Comparison of ENCODE assay signal across 7 cellular contexts in the genomic region with DNA sequence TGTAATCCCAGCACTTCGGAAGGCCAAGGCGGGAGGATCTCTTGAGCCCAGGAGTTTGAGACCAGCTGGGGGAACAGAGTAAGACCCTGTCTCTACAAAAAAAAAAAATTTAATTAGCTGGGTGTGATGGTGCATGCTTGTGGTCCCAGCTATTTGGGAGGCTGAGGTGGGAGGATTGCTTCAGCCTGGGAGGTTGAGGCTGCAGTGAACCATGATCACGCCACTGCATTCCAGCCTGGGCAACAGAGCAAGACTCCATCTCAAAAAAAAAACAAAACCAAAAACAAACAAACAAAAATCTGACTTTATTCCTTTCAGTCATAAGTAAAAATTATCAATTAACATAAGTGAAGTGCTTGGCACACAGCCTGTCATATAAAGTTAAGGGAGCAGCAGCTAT. TPM values are rescaled to one million over a fixed set of nuclear protein-coding genes. Genes with fewer than 3 reads are reported as not detected.
DNase-seq lines count a peak whose midpoint lies in the region; ATAC-seq, FAIRE-seq and TF ChIP-seq lines count a peak whose summit lies in the region.
"Not testable (repeated sequence)": the region's sequence is repeated elsewhere in the genome, so short reads cannot be mapped to it uniquely, and the experiment has no call there.

No MANE protein-coding gene starts in this region.

- not testable (repeated sequence) for H3K27me3 ChIP-seq in DOHH2 (ENCODE audit: control insufficient read depth, low read length); ascending aorta; esophagus muscularis mucosa; keratinocyte (ENCODE audit: control insufficient read depth, extremely low read depth, insufficient read depth, low read length); neuronal stem cell (ENCODE audit: control insufficient read depth in 3 of 3, insufficient read depth in 3 of 3, low read depth in 1 of 3, low read length in 3 of 3); tibial artery

- H3K27ac ChIP-seq in DOHH2 (ENCODE audit: low read depth, low read length): peak overlapping the region; percentile 76; the same call in 1 of the 2 replicates
- H3K27ac ChIP-seq in ascending aorta: peak overlapping the region; percentile 79 to 83
- H3K27ac ChIP-seq in esophagus muscularis mucosa (replicated peaks in 1 of 4): peak overlapping the region; percentile 84 to 87 (median 86)
- peak overlapping the region; percentile 70 for H3K27ac ChIP-seq in keratinocyte (ENCODE audit: control insufficient read depth, insufficient read depth, low read length)
- H3K27ac ChIP-seq in neuronal stem cell (replicated peaks; ENCODE audit: low read length): not testable (repeated sequence)
- peak overlapping the region; percentile 73 to 76 for H3K27ac ChIP-seq in tibial artery

- H3K18ac ChIP-seq in neuronal stem cell (ENCODE audit: low read length): not testable (repeated sequence)

- not testable (repeated sequence) for ATAC-seq in stimulated activated memory B cell treated with anti-CD40 and anti-IgM and Interleukin-4, amounts not matched to agents 10 μg/mL and 1 μg/mL and 100 μg/mL, for 72 hours

- intact Hi-C loops in ascending aorta (cut with DNase I); esophagus muscularis mucosa (cut with DNase I); tibial artery (cut with DNase I; ENCODE audit: low total_unique reads): not testable (repeated sequence)

- not testable (repeated sequence) for H3K4me3 Mint-ChIP-seq in stimulated activated memory B cell treated with anti-CD40 and anti-IgM and Interleukin-4, amounts not matched to agents 10 μg/mL and 1 μg/mL and 100 μg/mL, for 72 hours

- H2AK5ac ChIP-seq in neuronal stem cell (ENCODE audit: low read depth, low read length): not testable (repeated sequence)

- peak overlapping the region; percentile 95 for H3K27ac Mint-ChIP-seq in stimulated activated memory B cell treated with anti-CD40 and anti-IgM and Interleukin-4, amounts not matched to agents 10 μg/mL and 1 μg/mL and 100 μg/mL, for 72 hours

- peak overlapping the region; percentile 67 for H2BK120ac ChIP-seq in neuronal stem cell (ENCODE audit: low read depth, low read length)

- TF ChIP-seq CTCF in DOHH2 (IDR thresholded peaks at IDR 0.05; ENCODE audit: low read depth, low read length, poor library complexity, severe bottlenecking); ascending aorta (IDR thresholded peaks at IDR 0.05); esophagus muscularis mucosa (IDR thresholded peaks at IDR 0.05); keratinocyte (optimal IDR thresholded peaks at IDR 0.05 in 1 of 3, IDR thresholded peaks at IDR 0.05 in 1 of 3, conservative IDR thresholded peaks at IDR 0.05 in 1 of 3; ENCODE audit: extremely low read depth in 1 of 3, insufficient read depth in 2 of 3, low read length in 3 of 3); tibial artery (IDR thresholded peaks at IDR 0.05): not testable (repeated sequence)

- not testable (repeated sequence) for TF ChIP-seq POLR2A in esophagus muscularis mucosa (IDR thresholded peaks at IDR 0.05; ENCODE audit: low read depth)

- not testable (repeated sequence) for H2BK15ac ChIP-seq in neuronal stem cell (ENCODE audit: low read length)

- H3K4ac ChIP-seq in neuronal stem cell (ENCODE audit: low read length): not testable (repeated sequence)

- WGBS in esophagus muscularis mucosa: 91% methylated on average over 3 of the region's 3 CpGs
- WGBS in neuronal stem cell (ENCODE audit: extremely low coverage in 2 of 2, insufficient read length in 2 of 2, insufficient replicate concordance in 1 of 2), 2 donors: no CpG with 5 or more reads among the region's 3 CpGs

- H3K36me3 Mint-ChIP-seq in stimulated activated memory B cell treated with anti-CD40 and anti-IgM and Interleukin-4, amounts not matched to agents 10 μg/mL and 1 μg/mL and 100 μg/mL, for 72 hours: peaks cover 29% of the 10 kb centered on the region

- not testable (repeated sequence) for H3K23ac ChIP-seq in neuronal stem cell (ENCODE audit: low read depth, low read length, poor library complexity)

- not testable (repeated sequence) for H2AFZ ChIP-seq in keratinocyte (ENCODE audit: control insufficient read depth, low read length); neuronal stem cell (ENCODE audit: low read length)

- not testable (repeated sequence) for H3K9me3 ChIP-seq in DOHH2 (ENCODE audit: control insufficient read depth, insufficient read depth, low read length); ascending aorta; esophagus muscularis mucosa; keratinocyte (ENCODE audit: control insufficient read depth, low read depth, low read length); neuronal stem cell (replicated peaks in 1 of 2; ENCODE audit: control insufficient read depth in 2 of 2, insufficient read depth in 1 of 2, low read depth in 1 of 2, low read length in 2 of 2); tibial artery

- not testable (repeated sequence) for H3K4me2 ChIP-seq in DOHH2 (ENCODE audit: low read length); keratinocyte (ENCODE audit: control insufficient read depth, extremely low read depth, insufficient read depth, low read depth, low read length); neuronal stem cell (ENCODE audit: insufficient read depth, low read length, poor library complexity, severe bottlenecking)

- not testable (repeated sequence) for H4K91ac ChIP-seq in neuronal stem cell (ENCODE audit: low read depth, low read length, poor library complexity)

- not testable (repeated sequence) for H3K4me3 ChIP-seq in DOHH2 (ENCODE audit: low read length); ascending aorta; esophagus muscularis mucosa; keratinocyte (ENCODE audit: control insufficient read depth in 2 of 3, extremely low read depth in 1 of 3, insufficient read depth in 2 of 3, low read depth in 1 of 3, low read length in 3 of 3); neuronal stem cell (ENCODE audit: low read length in 2 of 2); tibial artery

- not testable (repeated sequence) for H2BK12ac ChIP-seq in neuronal stem cell (ENCODE audit: low read length)

- not testable (repeated sequence) for FAIRE-seq in keratinocyte (lab: Jason Lieb, UNC)

- peaks cover 16% of the 10 kb centered on the region for H3F3A ChIP-seq in DOHH2 (ENCODE audit: control insufficient read depth, insufficient read depth)

- H4K20me1 ChIP-seq in DOHH2 (ENCODE audit: control insufficient read depth, insufficient read depth, low read depth, low read length); keratinocyte (ENCODE audit: control insufficient read depth, extremely low read depth, insufficient read depth, low read length): not testable (repeated sequence)

- not testable (repeated sequence) for H3K79me2 ChIP-seq in DOHH2 (ENCODE audit: control insufficient read depth, low read length); keratinocyte (ENCODE audit: control insufficient read depth, insufficient read depth, low read length)

- not testable (repeated sequence) for H3K79me1 ChIP-seq in neuronal stem cell (ENCODE audit: low read depth, low read length)

- not testable (repeated sequence) for H3K14ac ChIP-seq in neuronal stem cell (ENCODE audit: low read length)

- H3K9ac ChIP-seq in keratinocyte (ENCODE audit: control insufficient read depth, extremely low read depth, insufficient read depth, low read length); neuronal stem cell (ENCODE audit: low read depth, low read length, poor library complexity): not testable (repeated sequence)

- peaks cover 50% of the 10 kb centered on the region for H3K4me1 ChIP-seq in DOHH2 (ENCODE audit: control insufficient read depth, low read length)
- H3K4me1 ChIP-seq in ascending aorta: peaks cover 3 to 37% of the 10 kb centered on the region in 2 donors
- peaks cover 26 to 38% (median 33%) of the 10 kb centered on the region in 4 donors for H3K4me1 ChIP-seq in esophagus muscularis mucosa
- H3K4me1 ChIP-seq in keratinocyte (ENCODE audit: control insufficient read depth, extremely low read depth, insufficient read depth, low read length): peaks cover 14% of the 10 kb centered on the region
- H3K4me1 ChIP-seq in neuronal stem cell (ENCODE audit: control insufficient read depth in 2 of 2, insufficient read depth in 1 of 2, low read depth in 1 of 2, low read length in 2 of 2): not testable (repeated sequence)
- H3K4me1 ChIP-seq in tibial artery: peaks cover 0 to 41% (median 33%) of the 10 kb centered on the region in 4 donors

- DNase-seq in ascending aorta (ENCODE audit: low spot score in 2 of 2); esophagus muscularis mucosa (ENCODE audit: extremely low spot score); keratinocyte (ENCODE audit: low read depth, low spot score); neuronal stem cell (ENCODE audit: low spot score); tibial artery: not testable (repeated sequence)

- not testable (repeated sequence) for H3K9me3 Mint-ChIP-seq in stimulated activated memory B cell treated with anti-CD40 and anti-IgM and Interleukin-4, amounts not matched to agents 10 μg/mL and 1 μg/mL and 100 μg/mL, for 72 hours

- peaks cover 39% of the 10 kb centered on the region for H3K4me1 Mint-ChIP-seq in stimulated activated memory B cell treated with anti-CD40 and anti-IgM and Interleukin-4, amounts not matched to agents 10 μg/mL and 1 μg/mL and 100 μg/mL, for 72 hours

- H2BK5ac ChIP-seq in neuronal stem cell (ENCODE audit: low read length): not testable (repeated sequence)

- dilution Hi-C loops in keratinocyte (cut with MboI; ENCODE audit: extremely low pct_ligation_motif_present, low sequenced_read_pairs): not testable (repeated sequence)

- not testable (repeated sequence) for H3K9me1 ChIP-seq in keratinocyte (ENCODE audit: control insufficient read depth, extremely low read depth, insufficient read depth, low read length)

- not testable (repeated sequence) for H3K36me3 ChIP-seq in DOHH2 (ENCODE audit: control insufficient read depth, low read length); ascending aorta
- H3K36me3 ChIP-seq in esophagus muscularis mucosa (peaks cover 8 to 33% (median 27%) of the 10 kb centered on the region in 4 donors), keratinocyte (ENCODE audit: control insufficient read depth in 2 of 2, extremely low read depth in 1 of 2, insufficient read depth in 2 of 2, low read length in 2 of 2) (peaks cover 10 to 17% of the 10 kb centered on the region in 2 experiments), neuronal stem cell (replicated peaks in 1 of 2; ENCODE audit: control insufficient read depth in 2 of 2, insufficient read depth in 2 of 2, low read length in 2 of 2) (peaks cover 24 to 53% of the 10 kb centered on the region in 2 donors), tibial artery (peaks cover 0 to 23% (median 9%) of the 10 kb centered on the region in 3 donors)

- TF ChIP-seq EP300 in esophagus muscularis mucosa (IDR thresholded peaks at IDR 0.05): not testable (repeated sequence)

- not testable (repeated sequence) for H3K27me3 Mint-ChIP-seq in stimulated activated memory B cell treated with anti-CD40 and anti-IgM and Interleukin-4, amounts not matched to agents 10 μg/mL and 1 μg/mL and 100 μg/mL, for 72 hours

- H4K8ac ChIP-seq in neuronal stem cell (ENCODE audit: low read depth, low read length): not testable (repeated sequence)

- not testable (repeated sequence) for H3K9me2 ChIP-seq in DOHH2 (replicated peaks; ENCODE audit: control insufficient read depth, low read length)

RNA-seq across cellular contexts. Expression of gene RBM14, which starts 9.8 kb away (rescaled TPM):
- total RNA-seq in ascending aorta (39.2 TPM), esophagus muscularis mucosa (10 to 100 TPM; 30.5 to 41.7 (median 34.9) TPM)
- 10.5 to 23.8 TPM (median 16.6 TPM) in 3 replicates for polyA plus RNA-seq in keratinocyte
- 11.9 TPM for polyA plus RNA-seq in keratinocyte (2011; ENCODE audit: low read depth)
- 12.8 and 13.9 TPM in 2 replicates for polyA plus RNA-seq in keratinocyte (2011; cell fraction: cytosol; rRNA removed)
- 20.6 and 27.5 TPM in 2 replicates for polyA plus RNA-seq in keratinocyte (2011; cell fraction: nucleus; rRNA removed)
- polyA plus RNA-seq in keratinocyte (2012; ENCODE audit: low replicate concordance): 24.1 and 40.8 TPM in 2 replicates
- 16.0 to 47.8 TPM (median 22.0 TPM) in 3 replicates for polyA minus RNA-seq in keratinocyte
- 33.2 TPM for polyA minus RNA-seq in keratinocyte (2011; cell fraction: cytosol; rRNA and poly(A)+ RNA removed)
- polyA minus RNA-seq in keratinocyte (2011; cell fraction: nucleus; rRNA and poly(A)+ RNA removed): 28.2 and 29.7 TPM in 2 replicates
- 52.5 TPM for polyA plus RNA-seq in neuronal stem cell (2013, experiment 1 of 2)
- 53.0 TPM for polyA plus RNA-seq in neuronal stem cell (2013, experiment 2 of 2)

RNA-seq across cellular contexts. Expression of gene CCS, which starts 13.6 kb away (rescaled TPM):
- total RNA-seq in ascending aorta (50.4 TPM), esophagus muscularis mucosa (10 to 100 TPM; 27.8 to 50.7 (median 34.8) TPM)
- polyA plus RNA-seq in keratinocyte: 17.6 to 22.7 TPM (median 21.3 TPM) in 3 replicates
- polyA plus RNA-seq in keratinocyte (2011; ENCODE audit: low read depth): 7.2 TPM
- 5.1 and 12.3 TPM in 2 replicates for polyA plus RNA-seq in keratinocyte (2011; cell fraction: cytosol; rRNA removed)
- polyA plus RNA-seq in keratinocyte (2011; cell fraction: nucleus; rRNA removed): 62.8 and 75.2 TPM in 2 replicates
- 24.7 and 24.9 TPM in 2 replicates for polyA plus RNA-seq in keratinocyte (2012; ENCODE audit: low replicate concordance)
- 8.9 to 16.4 TPM (median 11.1 TPM) in 3 replicates for polyA minus RNA-seq in keratinocyte
- 17.5 TPM for polyA minus RNA-seq in keratinocyte (2011; cell fraction: cytosol; rRNA and poly(A)+ RNA removed)
- 14.7 and 16.8 TPM in 2 replicates for polyA minus RNA-seq in keratinocyte (2011; cell fraction: nucleus; rRNA and poly(A)+ RNA removed)
- 39.5 TPM for polyA plus RNA-seq in neuronal stem cell (2013, experiment 1 of 2)
- polyA plus RNA-seq in neuronal stem cell (2013, experiment 2 of 2): 39.5 TPM

RNA-seq across cellular contexts. Expression of gene CCDC87, which starts 13.7 kb away (rescaled TPM):
- 0.21 TPM for total RNA-seq in ascending aorta
- total RNA-seq in esophagus muscularis mucosa: under 1 TPM; 0.17 to 0.83 (median 0.46) TPM
- 0.04 to 0.09 TPM (median 0.07 TPM) in 3 replicates for polyA plus RNA-seq in keratinocyte
- polyA plus RNA-seq in keratinocyte (2011; ENCODE audit: low read depth): not detected
- polyA plus RNA-seq in keratinocyte (2011; cell fraction: cytosol; rRNA removed): 0.02 and 0.05 TPM in 2 replicates
- polyA plus RNA-seq in keratinocyte (2011; cell fraction: nucleus; rRNA removed): 0.12 and 0.15 TPM in 2 replicates
- polyA plus RNA-seq in keratinocyte (2012; ENCODE audit: low replicate concordance): 0.07 and 0.11 TPM in 2 replicates
- polyA minus RNA-seq in keratinocyte: 0.10 to 0.13 TPM (median 0.10 TPM) in 3 replicates
- not detected for polyA minus RNA-seq in keratinocyte (2011; cell fraction: cytosol; rRNA and poly(A)+ RNA removed)
- polyA minus RNA-seq in keratinocyte (2011; cell fraction: nucleus; rRNA and poly(A)+ RNA removed): not detected in 2 replicates
- 0.13 TPM for polyA plus RNA-seq in neuronal stem cell (2013, experiment 1 of 2)
- 0.14 TPM for polyA plus RNA-seq in neuronal stem cell (2013, experiment 2 of 2)

RNA-seq across cellular contexts. Expression of gene RBM4, which starts 31.9 kb away (rescaled TPM):
- total RNA-seq in ascending aorta (79.5 TPM), esophagus muscularis mucosa (100 to 1,000 TPM in 1 of 4 donors, 10 to 100 TPM in 3; 82.2 to 101 (median 90.2) TPM)
- 153 to 190 TPM (median 171 TPM) in 3 replicates for polyA plus RNA-seq in keratinocyte
- 79.4 TPM for polyA plus RNA-seq in keratinocyte (2011; ENCODE audit: low read depth)
- 129 and 150 TPM in 2 replicates for polyA plus RNA-seq in keratinocyte (2011; cell fraction: cytosol; rRNA removed)
- polyA plus RNA-seq in keratinocyte (2011; cell fraction: nucleus; rRNA removed): 125 and 145 TPM in 2 replicates
- polyA plus RNA-seq in keratinocyte (2012; ENCODE audit: low replicate concordance): 118 and 132 TPM in 2 replicates
- 86.0 to 178 TPM (median 150 TPM) in 3 replicates for polyA minus RNA-seq in keratinocyte
- 94.6 TPM for polyA minus RNA-seq in keratinocyte (2011; cell fraction: cytosol; rRNA and poly(A)+ RNA removed)
- 41.3 and 55.9 TPM in 2 replicates for polyA minus RNA-seq in keratinocyte (2011; cell fraction: nucleus; rRNA and poly(A)+ RNA removed)
- 112 TPM for polyA plus RNA-seq in neuronal stem cell (2013, experiment 1 of 2)
- polyA plus RNA-seq in neuronal stem cell (2013, experiment 2 of 2): 115 TPM

RNA-seq across cellular contexts. Expression of gene CTSF, which starts 38.2 kb away (rescaled TPM):
- 98.8 TPM for total RNA-seq in ascending aorta
- 100 to 1,000 TPM in 2 of 4 donors, 10 to 100 TPM in 2; 73.1 to 112 (median 96.6) TPM for total RNA-seq in esophagus muscularis mucosa
- polyA plus RNA-seq in keratinocyte: 3.2 to 5.8 TPM (median 3.3 TPM) in 3 replicates
- polyA plus RNA-seq in keratinocyte (2011; ENCODE audit: low read depth): 9.9 TPM
- 2.0 and 3.1 TPM in 2 replicates for polyA plus RNA-seq in keratinocyte (2011; cell fraction: cytosol; rRNA removed)
- polyA plus RNA-seq in keratinocyte (2011; cell fraction: nucleus; rRNA removed): 9.6 and 11.1 TPM in 2 replicates
- 3.0 and 3.9 TPM in 2 replicates for polyA plus RNA-seq in keratinocyte (2012; ENCODE audit: low replicate concordance)
- polyA minus RNA-seq in keratinocyte: 0.49 to 3.9 TPM (median 2.3 TPM) in 3 replicates
- 4.0 TPM for polyA minus RNA-seq in keratinocyte (2011; cell fraction: cytosol; rRNA and poly(A)+ RNA removed)
- polyA minus RNA-seq in keratinocyte (2011; cell fraction: nucleus; rRNA and poly(A)+ RNA removed): 3.7 and 4.3 TPM in 2 replicates
- 1.3 TPM for polyA plus RNA-seq in neuronal stem cell (2013, experiment 1 of 2)
- polyA plus RNA-seq in neuronal stem cell (2013, experiment 2 of 2): 1.2 TPM
